ENCODE assay signal across 17 cellular contexts in the genomic region with DNA sequence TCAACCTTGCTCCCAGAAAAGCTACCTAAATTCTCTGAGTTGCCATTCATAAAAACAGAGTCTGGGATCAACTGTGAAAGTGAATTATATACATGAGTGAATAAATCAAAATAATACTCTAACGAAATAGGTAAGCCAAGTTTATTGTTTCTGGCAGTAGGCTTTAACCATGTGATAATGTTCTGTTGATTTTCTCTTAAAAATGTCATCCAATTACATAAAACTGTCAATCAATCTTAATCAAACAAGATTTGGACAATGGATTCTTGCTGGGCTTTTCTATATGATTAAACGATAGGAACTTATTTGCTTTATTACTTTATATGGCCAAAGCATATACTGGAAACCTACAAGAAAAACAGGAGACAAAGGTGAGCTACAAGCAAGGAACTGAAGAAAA.
A peak's percentile ranks its signal among the peaks of the same experiment; 100 is the strongest.
DNase-seq lines count a peak whose midpoint lies in the region; ATAC-seq, FAIRE-seq and TF ChIP-seq lines count a peak whose summit lies in the region.
"Had no signal": no experiment of that assay in that cellular context is flagged by ENCODE, and none has a peak within 500 bp of the region (broad histone marks: within the 10 kb centered on the region; RNA-seq: fewer than 3 reads in every experiment).

No MANE protein-coding gene starts in this region.

- H3K27ac Mint-ChIP-seq in activated T-cell treated with anti-CD3 and anti-CD28 coated beads, Interleukin-2, amount 50 U/mL, for 24 hours, result peak overlapping the region; percentile 87
- H3K27ac Mint-ChIP-seq in T-cell, result peak overlapping the region; percentile 98 to 99
- H3K27ac Mint-ChIP-seq: neural progenitor cell had no signal

- peaks cover 9% of the 10 kb centered on the region for H3K36me3 Mint-ChIP-seq in activated T-cell treated with anti-CD3 and anti-CD28 coated beads, Interleukin-2, amount 50 U/mL, for 24 hours (ENCODE audit: low read depth)
- H3K36me3 Mint-ChIP-seq in T-cell, result peaks cover 6% of the 10 kb centered on the region
- H3K36me3 Mint-ChIP-seq: neural progenitor cell had no signal

- H3K4me3 Mint-ChIP-seq in activated T-cell treated with anti-CD3 and anti-CD28 coated beads, Interleukin-2, amount 50 U/mL, for 24 hours, result no peak overlapping the region
- peak overlapping the region in 1 of 3 donors; percentile 16 for H3K4me3 Mint-ChIP-seq in T-cell
- H3K4me3 Mint-ChIP-seq: neural progenitor cell had no signal

- no peaks in the 10 kb centered on the region for H3K9me3 Mint-ChIP-seq in activated T-cell treated with anti-CD3 and anti-CD28 coated beads, Interleukin-2, amount 50 U/mL, for 24 hours
- peaks cover 0 to 8% (median 7%) of the 10 kb centered on the region in 3 donors for H3K9me3 Mint-ChIP-seq in T-cell
- H3K9me3 Mint-ChIP-seq: neural progenitor cell had no signal

- intact Hi-C loops in mucosa of descending colon (cut with DNase I, micrococcal nuclease), result no loop called here
- intact Hi-C loops in ovary (cut with DNase I), result no loop called here

- peak; percentile 17 for FAIRE-seq in G401.6 (lab: Jason Lieb, UNC)

- no peak for ATAC-seq in T-cell (replicated peaks in 1 of 4)
- ATAC-seq in mucosa of descending colon, result peak; percentile 15
- ATAC-seq: body of pancreas had no signal

- peaks cover 64% of the 10 kb centered on the region for H3K4me1 Mint-ChIP-seq in activated T-cell treated with anti-CD3 and anti-CD28 coated beads, Interleukin-2, amount 50 U/mL, for 24 hours (ENCODE audit: low read depth)
- H3K4me1 Mint-ChIP-seq in T-cell, result peaks cover 68 to 75% (median 72%) of the 10 kb centered on the region in 3 donors
- H3K4me1 Mint-ChIP-seq: neural progenitor cell had no signal

- no peaks in the 10 kb centered on the region for H3K27me3 ChIP-seq in ovary
- H3K27me3 ChIP-seq: body of pancreas, neural progenitor cell had no signal

- TF ChIP-seq CTCF in mucosa of descending colon (IDR thresholded peaks at IDR 0.05), result no peak
- no peak for TF ChIP-seq CTCF in ovary (IDR thresholded peaks at IDR 0.05)

- DNase-seq in activated T-cell treated with anti-CD3 and anti-CD28 coated beads, Interleukin-2, amount 50 U/mL, for 24 hours, result no peak
- no peak for DNase-seq in activated T-cell treated with anti-CD3 and anti-CD28 coated beads, Interleukin-2, amount 50 U/mL, for 48 hours
- no peak for DNase-seq in T-cell
- DNase-seq in mucosa of descending colon, result no peak
- no peak for DNase-seq in ovary
- DNase-seq in hippocampal formation (lab: John Stamatoyannopoulos, UW), result no peak
- no peak for DNase-seq in stimulated activated CD4-positive, alpha-beta T cell treated with anti-CD3 and anti-CD28 coated beads, Interleukin-4, amount 100 ng/mL, for 4 hours
- DNase-seq: activated naive CD4-positive, alpha-beta T cell treated with anti-CD3 and anti-CD28 coated beads, Interleukin-2, amount 50 U/mL, for 16 hours; body of pancreas; GM23248; left ventricle myocardium inferior; NCI-H1048; NCI-H524 treated with DMSO at 0.1 percent for 48 hours; PC-9; substantia nigra had no signal

- H3K4me1 ChIP-seq in mucosa of descending colon (ENCODE audit: low read depth), result peaks cover 2% of the 10 kb centered on the region
- peaks cover 2% of the 10 kb centered on the region for H3K4me1 ChIP-seq in ovary (ENCODE audit: insufficient read depth)
- H3K4me1 ChIP-seq: body of pancreas, neural progenitor cell had no signal

- no peaks in the 10 kb centered on the region for H3K27me3 Mint-ChIP-seq in activated T-cell treated with anti-CD3 and anti-CD28 coated beads, Interleukin-2, amount 50 U/mL, for 24 hours
- no peaks in the 10 kb centered on the region for H3K27me3 Mint-ChIP-seq in T-cell

- no peak for TF ChIP-seq POLR2A in ovary (IDR thresholded peaks at IDR 0.05)

- H3K9me3 ChIP-seq in mucosa of descending colon (no peaks in the 10 kb centered on the region), ovary (no peaks in the 10 kb centered on the region)
- H3K9me3 ChIP-seq: body of pancreas, left ventricle myocardium inferior had no signal

- H3K27ac ChIP-seq in ovary, result no peak overlapping the region
- H3K27ac ChIP-seq: body of pancreas, GM23248, neural progenitor cell, PC-9 had no signal

- WGBS in ovary, 3 donors, result 67 to 86% (median 84%) methylated on average over 2 of the region's 2 CpGs

- TF ChIP-seq EP300 in ovary (IDR thresholded peaks at IDR 0.05), result no peak

- H3K4me3 ChIP-seq in mucosa of descending colon, result no peak overlapping the region
- no peak overlapping the region for H3K4me3 ChIP-seq in ovary
- H3K4me3 ChIP-seq: body of pancreas, GM23248, left ventricle myocardium inferior, neural progenitor cell, PC-9 had no signal

- POLR2A ChIA-PET in T-cell (lab: Charles Lee), result no interaction called here

- no peaks in the 10 kb centered on the region for H3K36me3 ChIP-seq in mucosa of descending colon (ENCODE audit: low read depth)
- no peaks in the 10 kb centered on the region for H3K36me3 ChIP-seq in ovary
- H3K36me3 ChIP-seq: left ventricle myocardium inferior, neural progenitor cell had no signal

- CTCF ChIA-PET in T-cell (lab: Charles Lee), result no interaction called here
